ENCODE assay signal across 19 cellular contexts in the genomic region with DNA sequence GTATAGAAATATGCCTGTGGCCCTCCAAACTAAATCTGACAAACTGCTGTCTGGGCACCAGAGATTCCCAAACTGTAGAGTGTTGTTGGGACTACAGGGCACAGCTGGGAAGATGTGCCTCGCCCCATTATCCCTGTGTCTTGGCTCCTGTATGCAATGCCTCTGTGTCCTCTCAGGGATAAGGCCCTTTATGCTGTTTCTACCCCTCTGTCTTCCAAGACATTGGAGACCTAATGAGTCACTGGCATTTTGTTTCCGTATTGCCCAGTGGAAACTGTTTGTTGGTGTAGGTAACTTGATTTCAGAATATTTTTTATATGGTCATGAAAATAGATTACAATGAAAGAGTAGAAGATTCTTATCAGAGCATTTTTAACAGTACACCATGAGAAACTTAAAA.
DNase-seq lines count a peak whose midpoint lies in the region; ATAC-seq and TF ChIP-seq lines count a peak whose summit lies in the region.
"Had no signal": no experiment of that assay in that cellular context is flagged by ENCODE, and none has a peak within 500 bp of the region (broad histone marks: within the 10 kb centered on the region; RNA-seq: fewer than 3 reads in every experiment).

No MANE protein-coding gene starts in this region.

- intact Hi-C loops in posterior vena cava (cut with DNase I): no loop called here

- no peak for ATAC-seq in HG03520 (IDR thresholded peaks at IDR 0.05; ENCODE audit: unreplicated experiment)
- no peak for ATAC-seq in GM18498 (IDR thresholded peaks at IDR 0.05; ENCODE audit: unreplicated experiment)
- ATAC-seq: CD8-positive, alpha-beta T cell; Panc1 had no signal

- H3K9me3 Mint-ChIP-seq in nephron progenitor cell: peaks cover 23% of the 10 kb centered on the region
- H3K9me3 Mint-ChIP-seq: CD8-positive, alpha-beta T cell had no signal

- H3K4me3 Mint-ChIP-seq in nephron progenitor cell: no peak overlapping the region
- H3K4me3 Mint-ChIP-seq: CD8-positive, alpha-beta T cell had no signal

- DNase-seq in AG08395 (ENCODE audit: low spot score): peak; percentile 28
- DNase-seq in SK-N-DZ (ENCODE audit: low spot score): peak; percentile 43
- DNase-seq in dermis blood vessel endothelial cell: peak; percentile 15
- DNase-seq in nephron progenitor cell: no peak
- no peak for DNase-seq in posterior vena cava (ENCODE audit: low spot score)
- no peak for DNase-seq in activated CD4-positive, alpha-beta T cell treated with anti-CD3 and anti-CD28 coated beads for 4 hours
- DNase-seq: 8988T; CD8-positive, alpha-beta T cell; DMS79; HCEC 1CT; KBM-7; MM.1S; NCI-H1105 treated with DMSO at 0.1 percent for 48 hours; NCI-H1694 treated with DMSO at 0.1 percent for 48 hours; NCI-H226; NCI-H524 treated with DMSO at 0.1 percent for 48 hours had no signal

- no peak for TF ChIP-seq CTCF in nephron progenitor cell (IDR thresholded peaks at IDR 0.05)

- peak overlapping the region; percentile 29 for H3K27ac Mint-ChIP-seq in nephron progenitor cell
- H3K27ac Mint-ChIP-seq: CD8-positive, alpha-beta T cell had no signal

- H3K4me1 Mint-ChIP-seq in nephron progenitor cell: peaks cover 5% of the 10 kb centered on the region

- no peaks in the 10 kb centered on the region for H3K27me3 Mint-ChIP-seq in nephron progenitor cell (ENCODE audit: low read depth, poor library complexity)

- peaks cover 85% of the 10 kb centered on the region for H3K36me3 Mint-ChIP-seq in nephron progenitor cell (ENCODE audit: low read depth)
- H3K36me3 Mint-ChIP-seq: CD8-positive, alpha-beta T cell had no signal

Comparison
In these comparisons a context has a peak if more than half of its experiments do, and no peak if none do; other contexts are left out.
1. DNase-seq: peak in AG08395 (single experiment), SK-N-DZ (single experiment) and dermis blood vessel endothelial cell (single experiment); none in nephron progenitor cell (single experiment), posterior vena cava (single experiment) and activated CD4-positive, alpha-beta T cell treated with anti-CD3 and anti-CD28 coated beads for 4 hours (0 of 2).